ENCODE assay signal across 21 cellular contexts in genomic region chr22:47419239-47419638, GRCh38.
DNase-seq lines count a peak whose midpoint lies in the region; ATAC-seq lines count a peak whose summit lies in the region.
"Had no signal": no experiment of that assay in that cellular context is flagged by ENCODE, and none has a peak within 500 bp of the region (broad histone marks: within the 10 kb centered on the region; RNA-seq: fewer than 3 reads in every experiment).

No MANE protein-coding gene starts in this region.

- ATAC-seq in activated naive CD8-positive, alpha-beta T cell treated with anti-CD3 and anti-CD28 coated beads, Interleukin-2, amount 50 U/mL, for 24 hours: no peak

- H3K36me3 ChIP-seq in trophoblast cell (ENCODE audit: control insufficient read depth in 1 of 2, insufficient read depth in 2 of 2, low read length in 2 of 2): no peaks in the 10 kb centered on the region

- no peak overlapping the region for H2AK5ac ChIP-seq in trophoblast cell (ENCODE audit: low read length)

- peak; percentile 9 for DNase-seq in activated effector memory CD4-positive, alpha-beta T cell treated with anti-CD3 and anti-CD28 coated beads, Interleukin-2, amount 50 U/mL, for 16 hours
- DNase-seq in activated effector memory CD4-positive, alpha-beta T cell treated with Interleukin-2 at 50 U/mL for 16 hours: no peak
- DNase-seq in NCI-H1105 (lab: John Stamatoyannopoulos, UW) (peak; percentile 66), RPMI8226 (peak; percentile 42), trophoblast cell (no peak), T-helper 9 cell (no peak), NCI-H2196 treated with DMSO at 0.1 percent for 48 hours (lab: John Stamatoyannopoulos, UW; ENCODE audit: unreplicated experiment) (no peak)
- no peak for DNase-seq in activated naive CD8-positive, alpha-beta T cell treated with anti-CD3 and anti-CD28 coated beads, Interleukin-2, amount 50 U/mL, for 24 hours
- DNase-seq: DMS53, EL, GF-D8, MV-4-11, NCI-H1436, NCI-H187 treated with DMSO at 0.1 percent for 48 hours, NCI-H2107, NCI-H226, NCI-H524, Right ventricle myocardium superior had no signal

- no peak overlapping the region for H4K91ac ChIP-seq in trophoblast cell (ENCODE audit: low read depth, low read length)

- H3K4me1 Mint-ChIP-seq in activated naive CD8-positive, alpha-beta T cell treated with anti-CD3 and anti-CD28 coated beads, Interleukin-2, amount 50 U/mL, for 24 hours: no peaks in the 10 kb centered on the region

- H3K27ac Mint-ChIP-seq in activated naive CD8-positive, alpha-beta T cell treated with anti-CD3 and anti-CD28 coated beads, Interleukin-2, amount 50 U/mL, for 24 hours: no peak overlapping the region

- no peak overlapping the region for H2BK12ac ChIP-seq in trophoblast cell (ENCODE audit: low read length)

- no peak overlapping the region for H3K4me3 Mint-ChIP-seq in activated naive CD8-positive, alpha-beta T cell treated with anti-CD3 and anti-CD28 coated beads, Interleukin-2, amount 50 U/mL, for 24 hours

- no peak overlapping the region for H3K14ac ChIP-seq in trophoblast cell (ENCODE audit: low read length)

- no peaks in the 10 kb centered on the region for H3K27me3 ChIP-seq in trophoblast cell (ENCODE audit: insufficient read depth, low read length)

- H2BK5ac ChIP-seq in trophoblast cell (ENCODE audit: low read depth, low read length, poor library complexity): no peak overlapping the region

- no peak overlapping the region for H3K18ac ChIP-seq in trophoblast cell (ENCODE audit: low read length)

- no peak overlapping the region for H4K8ac ChIP-seq in trophoblast cell (ENCODE audit: low read depth, low read length)

- no peak overlapping the region for H3K4me3 ChIP-seq in trophoblast cell (ENCODE audit: low read depth, low read length)

- no peaks in the 10 kb centered on the region for H3K79me1 ChIP-seq in trophoblast cell (ENCODE audit: low read length)

- H2BK120ac ChIP-seq in trophoblast cell (ENCODE audit: insufficient read depth, low read length, poor library complexity): no peak overlapping the region

- H3K27me3 Mint-ChIP-seq in activated naive CD8-positive, alpha-beta T cell treated with anti-CD3 and anti-CD28 coated beads, Interleukin-2, amount 50 U/mL, for 24 hours: peaks cover 14% of the 10 kb centered on the region

- WGBS in trophoblast cell (ENCODE audit: extremely low coverage, insufficient coverage, insufficient read length): no CpG with 5 or more reads among the region's 4 CpGs

- no peaks in the 10 kb centered on the region for H3K4me1 ChIP-seq in trophoblast cell (ENCODE audit: control insufficient read depth in 1 of 2, insufficient read depth in 2 of 2, low read length in 2 of 2)

- H2AFZ ChIP-seq in trophoblast cell (ENCODE audit: insufficient read depth, low read length, poor library complexity): no peak overlapping the region

- H3K27ac ChIP-seq in trophoblast cell (ENCODE audit: low read depth, low read length): no peak overlapping the region
- H3K27ac ChIP-seq: C4-2B, HL-60, KMS-11 had no signal

- no peaks in the 10 kb centered on the region for H3K36me3 Mint-ChIP-seq in activated naive CD8-positive, alpha-beta T cell treated with anti-CD3 and anti-CD28 coated beads, Interleukin-2, amount 50 U/mL, for 24 hours (ENCODE audit: low read depth)

- peaks cover 46% of the 10 kb centered on the region for H3K9me3 ChIP-seq in trophoblast cell (ENCODE audit: insufficient read depth, low read depth, low read length)

- H3K23ac ChIP-seq in trophoblast cell (ENCODE audit: low read length): no peak overlapping the region

- no peak overlapping the region for H4K12ac ChIP-seq in trophoblast cell (ENCODE audit: low read depth, low read length)

- peak overlapping the region; percentile 49 for H3K9ac ChIP-seq in trophoblast cell (ENCODE audit: low read length)
- H3K9ac ChIP-seq: KMS-11 had no signal

- H3K79me2 ChIP-seq in trophoblast cell (ENCODE audit: control insufficient read depth, insufficient read depth, low read length, poor library complexity): no peaks in the 10 kb centered on the region

- peaks cover 9% of the 10 kb centered on the region for H3K9me3 Mint-ChIP-seq in activated naive CD8-positive, alpha-beta T cell treated with anti-CD3 and anti-CD28 coated beads, Interleukin-2, amount 50 U/mL, for 24 hours

- H3K4ac ChIP-seq in trophoblast cell (ENCODE audit: low read depth, low read length): no peak overlapping the region

- no peak overlapping the region for H3K4me2 ChIP-seq in trophoblast cell (ENCODE audit: low read length)
- H3K4me2 ChIP-seq: KMS-11 had no signal

Comparison
In these comparisons a context has a peak if more than half of its experiments do, and no peak if none do; other contexts are left out.
1. DNase-seq: peak in activated effector memory CD4-positive, alpha-beta T cell treated with anti-CD3 and anti-CD28 coated beads, Interleukin-2, amount 50 U/mL, for 16 hours (single experiment), NCI-H1105 (single experiment) and RPMI8226 (single experiment); none in activated effector memory CD4-positive, alpha-beta T cell treated with Interleukin-2 at 50 U/mL for 16 hours (single experiment), trophoblast cell (0 of 2), T-helper 9 cell (single experiment), activated naive CD8-positive, alpha-beta T cell treated with anti-CD3 and anti-CD28 coated beads, Interleukin-2, amount 50 U/mL, for 24 hours (single experiment) and NCI-H2196 treated with DMSO at 0.1 percent for 48 hours (single experiment).